ENCODE assay signal across 20 cellular contexts in genomic region chr17:63382136-63382535, GRCh38.
"Had no signal": no experiment of that assay in that cellular context is flagged by ENCODE, and none has a peak within 500 bp of the region (broad histone marks: within the 10 kb centered on the region; RNA-seq: fewer than 3 reads in every experiment).

No MANE protein-coding gene starts in this region.

- H3K4me1 ChIP-seq: gastrocnemius medialis, left ventricle myocardium inferior, thyroid gland had no signal

- H3K27me3 Mint-ChIP-seq: activated CD4-positive, alpha-beta memory T cell treated with anti-CD3 and anti-CD28 coated beads for 36 hours; activated CD4-positive, alpha-beta T cell treated with anti-CD3 and anti-CD28 coated beads for 36 hours; activated CD8-positive, alpha-beta memory T cell treated with anti-CD3 and anti-CD28 coated beads, Interleukin-2, amount 10 ng/mL, durations not matched to agents 7 days and 5 days; activated naive CD4-positive, alpha-beta T cell treated with anti-CD3 and anti-CD28 coated beads, Interleukin-2, amount 10 ng/mL, durations not matched to agents 7 days and 5 days; stimulated activated naive B cell treated with anti-CD40 and anti-IgM and Interleukin-4, amounts not matched to agents 10 μg/mL and 1 μg/mL and 100 μg/mL, for 72 hours had no signal

- H2AFZ ChIP-seq: hepatocyte had no signal

- H3K79me2 ChIP-seq: hepatocyte had no signal

- H3K9me3 ChIP-seq: ascending aorta, gastrocnemius medialis, left ventricle myocardium inferior, mucosa of descending colon, ovary, thyroid gland had no signal

- H3K4me2 ChIP-seq: hepatocyte had no signal

- DNase-seq: activated CD4-positive, alpha-beta memory T cell treated with anti-CD3 and anti-CD28 coated beads for 36 hours; activated CD4-positive, alpha-beta T cell treated with anti-CD3 and anti-CD28 coated beads for 36 hours; activated CD8-positive, alpha-beta memory T cell treated with anti-CD3 and anti-CD28 coated beads, Interleukin-2, amount 10 ng/mL, durations not matched to agents 7 days and 5 days; activated naive CD4-positive, alpha-beta T cell treated with anti-CD3 and anti-CD28 coated beads, Interleukin-2, amount 10 ng/mL, durations not matched to agents 7 days and 5 days; activated T-cell treated with anti-CD3 and anti-CD28 coated beads, Interleukin-2, amount 50 U/mL, for 1 hour; effector CD4-positive, alpha-beta T cell; gastrocnemius medialis; islet precursor cell; left ventricle myocardium inferior; mucosa of descending colon; naive thymus-derived CD4-positive, alpha-beta T cell; ovary; stimulated activated CD4-positive, alpha-beta T cell treated with anti-CD3 and anti-CD28 coated beads, Interleukin-15, amount 100 ng/mL, for 24 hours; stimulated activated CD4-positive, alpha-beta T cell treated with anti-CD3 and anti-CD28 coated beads, Interleukin-4, amount 100 ng/mL, for 1 hour; stimulated activated naive B cell treated with anti-CD40 and anti-IgM and Interleukin-4, amounts not matched to agents 10 μg/mL and 1 μg/mL and 100 μg/mL, for 72 hours; thyroid gland had no signal

- H3K4me1 Mint-ChIP-seq: activated CD8-positive, alpha-beta memory T cell treated with anti-CD3 and anti-CD28 coated beads, Interleukin-2, amount 10 ng/mL, durations not matched to agents 7 days and 5 days; activated naive CD4-positive, alpha-beta T cell treated with anti-CD3 and anti-CD28 coated beads, Interleukin-2, amount 10 ng/mL, durations not matched to agents 7 days and 5 days; naive thymus-derived CD4-positive, alpha-beta T cell had no signal

- H3K36me3 Mint-ChIP-seq: activated naive CD4-positive, alpha-beta T cell treated with anti-CD3 and anti-CD28 coated beads, Interleukin-2, amount 10 ng/mL, durations not matched to agents 7 days and 5 days had no signal

- H3K27me3 ChIP-seq: ascending aorta, gastrocnemius medialis, hepatocyte, ovary, thyroid gland had no signal

- ATAC-seq: activated CD4-positive, alpha-beta T cell treated with anti-CD3 and anti-CD28 coated beads for 36 hours; activated CD8-positive, alpha-beta memory T cell treated with anti-CD3 and anti-CD28 coated beads, Interleukin-2, amount 10 ng/mL, durations not matched to agents 7 days and 5 days; gastrocnemius medialis; mucosa of descending colon; naive thymus-derived CD4-positive, alpha-beta T cell; stimulated activated naive B cell treated with anti-CD40 and anti-IgM and Interleukin-4, amounts not matched to agents 10 μg/mL and 1 μg/mL and 100 μg/mL, for 72 hours had no signal

- H3K27ac Mint-ChIP-seq: activated CD4-positive, alpha-beta memory T cell treated with anti-CD3 and anti-CD28 coated beads for 36 hours; activated CD4-positive, alpha-beta T cell treated with anti-CD3 and anti-CD28 coated beads for 36 hours; activated CD8-positive, alpha-beta memory T cell treated with anti-CD3 and anti-CD28 coated beads, Interleukin-2, amount 10 ng/mL, durations not matched to agents 7 days and 5 days; activated naive CD4-positive, alpha-beta T cell treated with anti-CD3 and anti-CD28 coated beads, Interleukin-2, amount 10 ng/mL, durations not matched to agents 7 days and 5 days; naive thymus-derived CD4-positive, alpha-beta T cell; stimulated activated naive B cell treated with anti-CD40 and anti-IgM and Interleukin-4, amounts not matched to agents 10 μg/mL and 1 μg/mL and 100 μg/mL, for 72 hours; T-helper 1 cell treated with Interleukin-12 subunit alpha and Interleukin-12 subunit beta and Interleukin-4 antibody, amounts not matched to agents 30 μg/mL and 1 μg/mL, for 36 hours had no signal

- H3K4me3 Mint-ChIP-seq: activated CD4-positive, alpha-beta memory T cell treated with anti-CD3 and anti-CD28 coated beads for 36 hours; activated CD4-positive, alpha-beta T cell treated with anti-CD3 and anti-CD28 coated beads for 36 hours; activated CD8-positive, alpha-beta memory T cell treated with anti-CD3 and anti-CD28 coated beads, Interleukin-2, amount 10 ng/mL, durations not matched to agents 7 days and 5 days; activated naive CD4-positive, alpha-beta T cell treated with anti-CD3 and anti-CD28 coated beads, Interleukin-2, amount 10 ng/mL, durations not matched to agents 7 days and 5 days; naive thymus-derived CD4-positive, alpha-beta T cell; stimulated activated naive B cell treated with anti-CD40 and anti-IgM and Interleukin-4, amounts not matched to agents 10 μg/mL and 1 μg/mL and 100 μg/mL, for 72 hours; T-helper 1 cell treated with Interleukin-12 subunit alpha and Interleukin-12 subunit beta and Interleukin-4 antibody, amounts not matched to agents 30 μg/mL and 1 μg/mL, for 36 hours had no signal

- H3K27ac ChIP-seq: coronary artery, gastrocnemius medialis, hepatocyte, left ventricle myocardium inferior, ovary, thyroid gland had no signal

- H3K36me3 ChIP-seq: ascending aorta, gastrocnemius medialis, ovary, thyroid gland had no signal

- H3K4me3 ChIP-seq: ascending aorta, coronary artery, gastrocnemius medialis, hepatocyte, left ventricle myocardium inferior, mucosa of descending colon, ovary, thyroid gland had no signal
